In the genomic region with DNA sequence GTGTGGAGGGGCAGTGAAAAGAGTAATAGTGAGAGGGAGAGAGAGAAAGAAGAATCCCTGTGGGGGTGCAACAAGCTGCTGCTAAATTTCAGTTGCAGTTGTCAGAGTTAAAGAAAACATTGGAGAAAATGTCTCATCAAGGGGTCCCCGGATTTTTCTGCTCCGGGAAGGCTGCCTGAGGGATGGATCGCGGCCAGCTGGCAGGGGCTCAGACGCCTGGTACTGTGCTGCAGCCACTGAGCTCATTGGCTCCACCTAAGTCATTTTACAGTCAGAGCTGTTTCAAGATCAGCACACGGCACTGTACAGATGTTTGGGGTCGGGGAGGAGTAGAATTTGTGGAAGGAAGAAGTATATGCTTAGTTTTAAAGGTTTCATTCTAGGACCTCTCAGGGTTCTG, we compare ENCODE assay signal across 18 cellular contexts.
DNase-seq lines count a peak whose midpoint lies in the region; ATAC-seq and TF ChIP-seq lines count a peak whose summit lies in the region.
"Had no signal": no experiment of that assay in that cellular context is flagged by ENCODE, and none has a peak within 500 bp of the region (broad histone marks: within the 10 kb centered on the region; RNA-seq: fewer than 3 reads in every experiment).

No MANE protein-coding gene starts in this region.

- DNase-seq in NCI-H1105 treated with DMSO at 0.1 percent for 48 hours (lab: John Stamatoyannopoulos, UW) (peak; percentile 31), NCI-H1105 (lab: John Stamatoyannopoulos, UW) (no peak), T-helper 17 cell (no peak), fibroblast of pulmonary artery (ENCODE audit: low read depth) (peak; percentile 8), NCI-H1436 treated with DMSO at 0.1 percent for 48 hours (lab: John Stamatoyannopoulos, UW) (no peak), NOMO-1 treated with dmso at 0.1 percent for 144 hours (lab: John Stamatoyannopoulos, UW; ENCODE audit: unreplicated experiment) (no peak)
- DNase-seq in activated CD4-positive, alpha-beta T cell treated with anti-CD3 and anti-CD28 coated beads for 4 hours: no peak
- DNase-seq: activated effector memory CD4-positive, alpha-beta T cell treated with Interleukin-2 at 50 U/mL for 16 hours; cerebellar nuclear complex; effector memory CD8-positive, alpha-beta T cell; hippocampal formation; NCI-H1048; PC-3; T-helper 9 cell had no signal

- H3K36me3 ChIP-seq in skeletal muscle satellite cell (ENCODE audit: insufficient read depth, low read length): no peaks in the 10 kb centered on the region
- H3K36me3 ChIP-seq: SJSA1, thoracic aorta had no signal

- peaks cover 20% of the 10 kb centered on the region for H3K4me1 ChIP-seq in skeletal muscle satellite cell (ENCODE audit: control insufficient read depth, insufficient read depth, low read length)
- H3K4me1 ChIP-seq: SJSA1 had no signal

- no peak overlapping the region for H3K4me3 Mint-ChIP-seq in T-helper 17 cell
- H3K4me3 Mint-ChIP-seq: effector memory CD8-positive, alpha-beta T cell; memory B cell had no signal

- H3K4me1 Mint-ChIP-seq in T-helper 17 cell: peaks cover 5% of the 10 kb centered on the region

- TF ChIP-seq CTCF in fibroblast of pulmonary artery (IDR thresholded peaks at IDR 0.05; ENCODE audit: low read length, missing control alignments): no peak

- peaks cover 27% of the 10 kb centered on the region for H3K27me3 Mint-ChIP-seq in T-helper 17 cell

- peak overlapping the region; percentile 59 for H3K4me2 ChIP-seq in skeletal muscle satellite cell (ENCODE audit: low read length)

- no peak overlapping the region for H3K9ac ChIP-seq in skeletal muscle satellite cell (ENCODE audit: low read depth, low read length)

- no peaks in the 10 kb centered on the region for H3K36me3 Mint-ChIP-seq in T-helper 17 cell (ENCODE audit: low read depth)
- H3K36me3 Mint-ChIP-seq: memory B cell had no signal

- no peaks in the 10 kb centered on the region for H3K27me3 ChIP-seq in skeletal muscle satellite cell (ENCODE audit: control insufficient read depth, insufficient read depth, low read length)
- H3K27me3 ChIP-seq: SJSA1 had no signal

- peak overlapping the region; percentile 48 for H3K27ac Mint-ChIP-seq in T-helper 17 cell
- H3K27ac Mint-ChIP-seq: effector memory CD8-positive, alpha-beta T cell; memory B cell had no signal

- H3K9me3 ChIP-seq in T-helper 17 cell (ENCODE audit: control insufficient read depth, low read length, poor library complexity, severe bottlenecking) (no peaks in the 10 kb centered on the region), skeletal muscle satellite cell (replicated peaks; ENCODE audit: low read length) (no peaks in the 10 kb centered on the region)
- H3K9me3 ChIP-seq: SJSA1, thoracic aorta had no signal

- ATAC-seq in T-helper 17 cell: no peak
- ATAC-seq: effector memory CD8-positive, alpha-beta T cell; PC-3 had no signal

- H3K4me3 ChIP-seq in fibroblast of pulmonary artery (replicated peaks; ENCODE audit: low read depth, low read length) (no peak overlapping the region), skeletal muscle satellite cell (ENCODE audit: low read length) (peak overlapping the region; percentile 44)
- H3K4me3 ChIP-seq: SJSA1, thoracic aorta had no signal

Comparison
In these comparisons a context has a peak if more than half of its experiments do, and no peak if none do; other contexts are left out.
1. DNase-seq: peak in NCI-H1105 treated with DMSO at 0.1 percent for 48 hours (single experiment) and fibroblast of pulmonary artery (single experiment); none in NCI-H1105 (single experiment), T-helper 17 cell (0 of 3), activated CD4-positive, alpha-beta T cell treated with anti-CD3 and anti-CD28 coated beads for 4 hours (0 of 2), NCI-H1436 treated with DMSO at 0.1 percent for 48 hours (single experiment) and NOMO-1 treated with dmso at 0.1 percent for 144 hours (single experiment).